Comparison of ENCODE assay signal across 25 cellular contexts in genomic region chr22:41579297-41579996, GRCh38. TPM values are rescaled to one million over a fixed set of nuclear protein-coding genes. Genes with fewer than 3 reads are reported as not detected.
"Had no signal": no experiment of that assay in that cellular context is flagged by ENCODE, and none has a peak within 500 bp of the region (broad histone marks: within the 10 kb centered on the region; RNA-seq: fewer than 3 reads in every experiment).

No MANE protein-coding gene starts in this region.

- H3K4me3 Mint-ChIP-seq: activated CD4-positive, alpha-beta memory T cell treated with anti-CD3 and anti-CD28 coated beads, Interleukin-2, amount 10 ng/mL, durations not matched to agents 7 days and 5 days; activated CD4-positive, alpha-beta T cell treated with anti-CD3 and anti-CD28 coated beads for 36 hours; activated naive CD4-positive, alpha-beta T cell treated with anti-CD3 and anti-CD28 coated beads, Interleukin-2, amount 10 ng/mL, durations not matched to agents 7 days and 5 days; activated naive CD8-positive, alpha-beta T cell treated with anti-CD3 and anti-CD28 coated beads, Interleukin-2, amount 10 ng/mL, durations not matched to agents 7 days and 5 days; activated T-cell treated with anti-CD3 and anti-CD28 coated beads, Interleukin-2, amount 50 U/mL, for 72 hours; T-cell had no signal

- H3K4me3 ChIP-seq: ascending aorta, body of pancreas, MG63, SK-N-MC had no signal

- ATAC-seq: activated CD4-positive, alpha-beta T cell treated with anti-CD3 and anti-CD28 coated beads for 36 hours; activated T-cell treated with anti-CD3 and anti-CD28 coated beads, Interleukin-2, amount 50 U/mL, for 72 hours; body of pancreas; PC-3; T-cell had no signal

- H3K27me3 Mint-ChIP-seq: activated CD4-positive, alpha-beta memory T cell treated with anti-CD3 and anti-CD28 coated beads, Interleukin-2, amount 10 ng/mL, durations not matched to agents 7 days and 5 days; activated CD4-positive, alpha-beta T cell treated with anti-CD3 and anti-CD28 coated beads for 36 hours; activated naive CD4-positive, alpha-beta T cell treated with anti-CD3 and anti-CD28 coated beads, Interleukin-2, amount 10 ng/mL, durations not matched to agents 7 days and 5 days; activated naive CD8-positive, alpha-beta T cell treated with anti-CD3 and anti-CD28 coated beads, Interleukin-2, amount 10 ng/mL, durations not matched to agents 7 days and 5 days; T-cell had no signal

- DNase-seq: activated CD4-positive, alpha-beta memory T cell treated with anti-CD3 and anti-CD28 coated beads, Interleukin-2, amount 10 ng/mL, durations not matched to agents 7 days and 5 days; activated CD4-positive, alpha-beta T cell treated with anti-CD3 and anti-CD28 coated beads for 36 hours; activated CD4-positive, alpha-beta T cell treated with anti-CD3 and anti-CD28 coated beads, Interleukin-2, amount 50 U/mL, for 1 hour; activated gamma-delta T cell treated with Interleukin-2 at 50 U/mL for 16 hours; activated naive CD4-positive, alpha-beta T cell treated with anti-CD3 and anti-CD28 coated beads, Interleukin-2, amount 10 ng/mL, durations not matched to agents 7 days and 5 days; activated naive CD8-positive, alpha-beta T cell treated with anti-CD3 and anti-CD28 coated beads, Interleukin-2, amount 10 ng/mL, durations not matched to agents 7 days and 5 days; activated T-cell treated with anti-CD3 and anti-CD28 coated beads, Interleukin-2, amount 50 U/mL, for 72 hours; amniotic stem cell; body of pancreas; MG63; MV-4-11; NCI-H1092 treated with DMSO at 0.1 percent for 48 hours; NCI-H1417 treated with DMSO at 0.1 percent for 48 hours; NCI-H1694; NCI-H2029; NCI-H345; NCI-H510A treated with DMSO at 0.1 percent for 48 hours; NCI-H69; PC-3; T-cell; T-helper 2 cell had no signal

- H3K4me1 Mint-ChIP-seq: activated CD4-positive, alpha-beta T cell treated with anti-CD3 and anti-CD28 coated beads for 36 hours; T-cell had no signal

- H3K27ac Mint-ChIP-seq: activated CD4-positive, alpha-beta memory T cell treated with anti-CD3 and anti-CD28 coated beads, Interleukin-2, amount 10 ng/mL, durations not matched to agents 7 days and 5 days; activated CD4-positive, alpha-beta T cell treated with anti-CD3 and anti-CD28 coated beads for 36 hours; activated naive CD8-positive, alpha-beta T cell treated with anti-CD3 and anti-CD28 coated beads, Interleukin-2, amount 10 ng/mL, durations not matched to agents 7 days and 5 days; activated T-cell treated with anti-CD3 and anti-CD28 coated beads, Interleukin-2, amount 50 U/mL, for 72 hours; activated T-helper 2 cell treated with anti-CD3 and anti-CD28 coated beads, Interferon-gamma antibody, Interleukin-2, Interleukin-4, amounts not matched to agents 10 μg/mL and 5 μg/mL and 100 μg/mL, durations not matched to agents 14 hours and 24 hours and 36 hours; T-cell had no signal

- H3K9me3 Mint-ChIP-seq: activated CD4-positive, alpha-beta memory T cell treated with anti-CD3 and anti-CD28 coated beads, Interleukin-2, amount 10 ng/mL, durations not matched to agents 7 days and 5 days; activated naive CD4-positive, alpha-beta T cell treated with anti-CD3 and anti-CD28 coated beads, Interleukin-2, amount 10 ng/mL, durations not matched to agents 7 days and 5 days; activated naive CD8-positive, alpha-beta T cell treated with anti-CD3 and anti-CD28 coated beads, Interleukin-2, amount 10 ng/mL, durations not matched to agents 7 days and 5 days; activated T-cell treated with anti-CD3 and anti-CD28 coated beads, Interleukin-2, amount 50 U/mL, for 72 hours; activated T-helper 2 cell treated with anti-CD3 and anti-CD28 coated beads, Interferon-gamma antibody, Interleukin-2, Interleukin-4, amounts not matched to agents 10 μg/mL and 5 μg/mL and 100 μg/mL, durations not matched to agents 14 hours and 24 hours and 36 hours; T-cell had no signal

- H3K27me3 ChIP-seq: ascending aorta, body of pancreas, MG63 had no signal

RNA-seq across cellular contexts. Expression of gene CSDC2, which starts 18.6 kb away (rescaled TPM):
- total RNA-seq: activated CD4-positive, alpha-beta memory T cell treated with anti-CD3 and anti-CD28 coated beads, Interleukin-2, amount 10 ng/mL, durations not matched to agents 7 days and 5 days; activated CD4-positive, alpha-beta T cell treated with anti-CD3 and anti-CD28 coated beads for 36 hours; activated CD8-positive, alpha-beta memory T cell treated with anti-CD3 and anti-CD28 coated beads for 36 hours; activated naive CD8-positive, alpha-beta T cell treated with anti-CD3 and anti-CD28 coated beads, Interleukin-2, amount 10 ng/mL, durations not matched to agents 7 days and 5 days; activated T-cell treated with anti-CD3 and anti-CD28 coated beads, Interleukin-2, amount 50 U/mL, for 72 hours; activated T-helper 2 cell treated with anti-CD3 and anti-CD28 coated beads, Interferon-gamma antibody, Interleukin-2, Interleukin-4, amounts not matched to agents 10 μg/mL and 5 μg/mL and 100 μg/mL, durations not matched to agents 14 hours and 24 hours and 36 hours; PC-3 had no signal
